12 cellular contexts compared by ENCODE assay signal in genomic region chr15:68292967-68293366, GRCh38.
"Had no signal": no experiment of that assay in that cellular context is flagged by ENCODE, and none has a peak within 500 bp of the region (broad histone marks: within the 10 kb centered on the region; RNA-seq: fewer than 3 reads in every experiment).

No MANE protein-coding gene starts in this region.

- DNase-seq: activated CD4-positive, alpha-beta memory T cell treated with anti-CD3 and anti-CD28 coated beads for 36 hours; activated CD4-positive, CD25-positive, alpha-beta regulatory T cell treated with anti-CD3 and anti-CD28 coated beads, Interleukin-2, amount 50 U/mL, for 72 hours; activated gamma-delta T cell treated with Interleukin-2 at 50 U/mL for 16 hours; adrenal gland; effector CD4-positive, alpha-beta T cell; foreskin melanocyte; heart left ventricle; substantia nigra had no signal

- H3K27ac ChIP-seq: coronary artery had no signal

- FAIRE-seq: endothelial cell of umbilical vein, keratinocyte had no signal

- H3K27me3 Mint-ChIP-seq: activated CD4-positive, alpha-beta memory T cell treated with anti-CD3 and anti-CD28 coated beads for 36 hours; type B pancreatic cell had no signal

- H3K27ac Mint-ChIP-seq: activated CD4-positive, alpha-beta memory T cell treated with anti-CD3 and anti-CD28 coated beads for 36 hours; type B pancreatic cell had no signal

- H3K4me3 Mint-ChIP-seq: activated CD4-positive, alpha-beta memory T cell treated with anti-CD3 and anti-CD28 coated beads for 36 hours; type B pancreatic cell had no signal

- ATAC-seq: heart left ventricle had no signal

- H3K9me3 Mint-ChIP-seq: activated CD4-positive, alpha-beta memory T cell treated with anti-CD3 and anti-CD28 coated beads for 36 hours; type B pancreatic cell had no signal

- H3K27me3 ChIP-seq: adrenal gland, heart left ventricle had no signal

- H3K9me3 ChIP-seq: adrenal gland, heart left ventricle had no signal

- H3K4me3 ChIP-seq: adrenal gland, coronary artery, heart left ventricle had no signal
